Comparison of ENCODE assay signal across 8 cellular contexts in genomic region chr12:56684745-56685369, GRCh38. TPM values are rescaled to one million over a fixed set of nuclear protein-coding genes. Genes with fewer than 3 reads are reported as not detected.
DNase-seq lines count a peak whose midpoint lies in the region; ATAC-seq, FAIRE-seq and TF ChIP-seq lines count a peak whose summit lies in the region.

No MANE protein-coding gene starts in this region.

- H3K36me3 ChIP-seq in kidney (ENCODE audit: control insufficient read depth in 1 of 2, insufficient read depth in 2 of 2, low read length in 2 of 2) (no peaks in the 10 kb centered on the region), stomach smooth muscle (ENCODE audit: control insufficient read depth in 2 of 2, insufficient read depth in 2 of 2, low read length in 2 of 2) (peaks cover 2 to 7% of the 10 kb centered on the region in 2 donors)

- H3K4me3 ChIP-seq in kidney (ENCODE audit: low read length in 2 of 2) (peak overlapping the region; percentile 62 to 86), stomach smooth muscle (ENCODE audit: low read length in 2 of 2) (peak overlapping the region; percentile 25 to 52)

- H3K9me3 ChIP-seq in kidney (ENCODE audit: control insufficient read depth in 1 of 2, low read length in 2 of 2) (no peaks in the 10 kb centered on the region), stomach smooth muscle (ENCODE audit: control insufficient read depth in 2 of 2, low read length in 2 of 2) (no peaks in the 10 kb centered on the region)

- no peak for TF ChIP-seq CTCF in kidney (IDR thresholded peaks at IDR 0.05; ENCODE audit: borderline replicate concordance, extremely low read depth, insufficient read depth)

- intact Hi-C loops in activated T-helper 2 cell treated with anti-CD3 and anti-CD28 coated beads, Interferon-gamma antibody, Interleukin-2, Interleukin-4, amounts not matched to agents 10 μg/mL and 5 μg/mL and 100 μg/mL, durations not matched to agents 14 hours and 24 hours and 36 hours (cut with micrococcal nuclease), result loop anchor here (1.0 kb wide), 1 partner anchor 40 kb away; the partner anchor contains the start of gene NACA
- intact Hi-C loops in kidney (cut with DNase I), result no loop called here

- H3K9ac ChIP-seq in kidney (ENCODE audit: low read length in 2 of 2) (peak overlapping the region; percentile 55 to 63), stomach smooth muscle (ENCODE audit: low read length in 2 of 2) (peak overlapping the region; percentile 28 to 47)

- H3K4me1 ChIP-seq in kidney (ENCODE audit: control insufficient read depth in 1 of 2, insufficient read depth in 1 of 2, low read depth in 1 of 2, low read length in 2 of 2) (peaks cover 0 to 7% of the 10 kb centered on the region in 2 donors), stomach smooth muscle (ENCODE audit: control insufficient read depth, insufficient read depth, low read length) (peaks cover 20% of the 10 kb centered on the region)

- no peak for ATAC-seq in HG02678 (IDR thresholded peaks at IDR 0.05; ENCODE audit: unreplicated experiment)

- no peaks in the 10 kb centered on the region for H3K27me3 Mint-ChIP-seq in activated T-helper 2 cell treated with anti-CD3 and anti-CD28 coated beads, Interferon-gamma antibody, Interleukin-2, Interleukin-4, amounts not matched to agents 10 μg/mL and 5 μg/mL and 100 μg/mL, durations not matched to agents 14 hours and 24 hours and 36 hours (ENCODE audit: low read depth)

- H3K27me3 ChIP-seq in stomach smooth muscle (ENCODE audit: control insufficient read depth in 1 of 2, insufficient read depth in 2 of 2, low read length in 2 of 2), result no peaks in the 10 kb centered on the region

- H3K4me3 Mint-ChIP-seq in activated T-helper 2 cell treated with anti-CD3 and anti-CD28 coated beads, Interferon-gamma antibody, Interleukin-2, Interleukin-4, amounts not matched to agents 10 μg/mL and 5 μg/mL and 100 μg/mL, durations not matched to agents 14 hours and 24 hours and 36 hours (ENCODE audit: low read depth), result peak overlapping the region; percentile 83

- peaks cover 62% of the 10 kb centered on the region for H3K36me3 Mint-ChIP-seq in activated T-helper 2 cell treated with anti-CD3 and anti-CD28 coated beads, Interferon-gamma antibody, Interleukin-2, Interleukin-4, amounts not matched to agents 10 μg/mL and 5 μg/mL and 100 μg/mL, durations not matched to agents 14 hours and 24 hours and 36 hours (ENCODE audit: low read depth)

- FAIRE-seq in kidney (lab: Jason Lieb, UNC), result no peak

- H3K27ac ChIP-seq in kidney (ENCODE audit: low read depth in 2 of 2, low read length in 2 of 2) (peak overlapping the region; percentile 54 to 85), stomach smooth muscle (ENCODE audit: low read length) (no peak overlapping the region)

- H3K9me3 Mint-ChIP-seq in activated T-helper 2 cell treated with anti-CD3 and anti-CD28 coated beads, Interferon-gamma antibody, Interleukin-2, Interleukin-4, amounts not matched to agents 10 μg/mL and 5 μg/mL and 100 μg/mL, durations not matched to agents 14 hours and 24 hours and 36 hours, result no peaks in the 10 kb centered on the region

- DNase-seq in SIG-M5 treated with dmso at 0.1 percent for 504 hours (lab: John Stamatoyannopoulos, UW; ENCODE audit: unreplicated experiment) (peak; percentile 65), SIG-M5 (lab: John Stamatoyannopoulos, UW) (no peak), kidney (peak; percentile 17), NCI-H526 (lab: John Stamatoyannopoulos, UW) (no peak), OCI-M2 (lab: John Stamatoyannopoulos, UW; ENCODE audit: unreplicated experiment) (no peak)
- no peak for DNase-seq in activated T-helper 2 cell treated with anti-CD3 and anti-CD28 coated beads, Interferon-gamma antibody, Interleukin-2, Interleukin-4, amounts not matched to agents 10 μg/mL and 5 μg/mL and 100 μg/mL, durations not matched to agents 14 hours and 24 hours and 36 hours (ENCODE audit: low spot score)

- H3K27ac Mint-ChIP-seq in activated T-helper 2 cell treated with anti-CD3 and anti-CD28 coated beads, Interferon-gamma antibody, Interleukin-2, Interleukin-4, amounts not matched to agents 10 μg/mL and 5 μg/mL and 100 μg/mL, durations not matched to agents 14 hours and 24 hours and 36 hours, result peak overlapping the region; percentile 94

- H3K4me1 Mint-ChIP-seq in activated T-helper 2 cell treated with anti-CD3 and anti-CD28 coated beads, Interferon-gamma antibody, Interleukin-2, Interleukin-4, amounts not matched to agents 10 μg/mL and 5 μg/mL and 100 μg/mL, durations not matched to agents 14 hours and 24 hours and 36 hours (ENCODE audit: low read depth), result peaks cover 29% of the 10 kb centered on the region

RNA-seq across cellular contexts. Expression of gene PTGES3, which starts 3.2 kb away (rescaled TPM):
- 293 and 298 TPM in 2 replicates for total RNA-seq in activated T-helper 2 cell treated with anti-CD3 and anti-CD28 coated beads, Interferon-gamma antibody, Interleukin-2, Interleukin-4, amounts not matched to agents 10 μg/mL and 5 μg/mL and 100 μg/mL, durations not matched to agents 14 hours and 24 hours and 36 hours
- total RNA-seq in kidney, result 186 TPM
- polyA plus RNA-seq in kidney (ENCODE audit: insufficient read depth, low read depth, low replicate concordance), result 207 TPM

RNA-seq across cellular contexts. Expression of gene ATP5F1B, which starts 39.1 kb away (rescaled TPM):
- 729 and 735 TPM in 2 replicates for total RNA-seq in activated T-helper 2 cell treated with anti-CD3 and anti-CD28 coated beads, Interferon-gamma antibody, Interleukin-2, Interleukin-4, amounts not matched to agents 10 μg/mL and 5 μg/mL and 100 μg/mL, durations not matched to agents 14 hours and 24 hours and 36 hours
- 568 TPM for total RNA-seq in kidney
- polyA plus RNA-seq in kidney (ENCODE audit: insufficient read depth, low read depth, low replicate concordance), result 1,584 TPM

RNA-seq across cellular contexts. Expression of gene NACA, which starts 40.2 kb away (rescaled TPM):
- 1,037 and 1,093 TPM in 2 replicates for total RNA-seq in activated T-helper 2 cell treated with anti-CD3 and anti-CD28 coated beads, Interferon-gamma antibody, Interleukin-2, Interleukin-4, amounts not matched to agents 10 μg/mL and 5 μg/mL and 100 μg/mL, durations not matched to agents 14 hours and 24 hours and 36 hours
- total RNA-seq in kidney, result 660 TPM
- polyA plus RNA-seq in kidney (ENCODE audit: insufficient read depth, low read depth, low replicate concordance), result 1,180 TPM

RNA-seq across cellular contexts. Expression of gene BAZ2A, which starts 54.7 kb away (rescaled TPM):
- total RNA-seq in activated T-helper 2 cell treated with anti-CD3 and anti-CD28 coated beads, Interferon-gamma antibody, Interleukin-2, Interleukin-4, amounts not matched to agents 10 μg/mL and 5 μg/mL and 100 μg/mL, durations not matched to agents 14 hours and 24 hours and 36 hours, result 124 and 131 TPM in 2 replicates
- 98.6 TPM for total RNA-seq in kidney
- 10.5 TPM for polyA plus RNA-seq in kidney (ENCODE audit: insufficient read depth, low read depth, low replicate concordance)

Comparison
In these comparisons a context has a peak if more than half of its experiments do, and no peak if none do; other contexts are left out.
1. DNase-seq: peak in SIG-M5 treated with dmso at 0.1 percent for 504 hours (single experiment) and kidney (single experiment); none in SIG-M5 (single experiment), activated T-helper 2 cell treated with anti-CD3 and anti-CD28 coated beads, Interferon-gamma antibody, Interleukin-2, Interleukin-4, amounts not matched to agents 10 μg/mL and 5 μg/mL and 100 μg/mL, durations not matched to agents 14 hours and 24 hours and 36 hours (single experiment), NCI-H526 (0 of 2) and OCI-M2 (single experiment).